8 cellular contexts compared by ENCODE assay signal in the genomic region with DNA sequence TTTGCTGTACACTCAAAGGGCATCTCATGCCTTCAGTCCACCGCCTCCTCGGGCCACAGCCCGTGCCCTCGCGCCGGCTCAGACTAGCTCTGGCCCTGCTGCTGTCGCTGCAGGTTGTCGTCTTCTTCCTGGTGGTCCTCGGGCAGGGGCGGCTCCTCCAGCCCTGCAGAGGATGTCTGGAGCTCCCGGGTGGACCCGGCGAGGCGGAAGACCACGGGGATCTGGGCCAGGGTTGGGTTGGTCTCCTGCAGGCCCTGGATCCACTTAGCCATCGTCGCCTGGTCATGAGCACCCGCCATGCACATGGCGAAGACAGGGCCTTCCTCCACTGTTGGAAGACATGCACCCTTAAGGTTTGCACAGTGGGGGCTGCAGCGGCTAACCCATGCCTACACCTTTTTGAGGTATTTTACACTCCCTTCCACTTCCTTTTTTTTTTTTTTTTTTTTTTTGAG. TPM values are rescaled to one million over a fixed set of nuclear protein-coding genes. Genes with fewer than 3 reads are reported as not detected.
A peak's percentile ranks its signal among the peaks of the same experiment; 100 is the strongest.
DNase-seq lines count a peak whose midpoint lies in the region; ATAC-seq and TF ChIP-seq lines count a peak whose summit lies in the region.

No MANE protein-coding gene starts in this region.

- no peak for TF ChIP-seq CTCF in GM12865 (IDR thresholded peaks at IDR 0.05; ENCODE audit: insufficient read depth, low read depth, low read length, missing control alignments)
- TF ChIP-seq CTCF in natural killer cell (IDR thresholded peaks at IDR 0.05): no peak

- H3K4me1 ChIP-seq in ectodermal cell (ENCODE audit: control insufficient read depth, insufficient read depth, low read length): peaks cover 9% of the 10 kb centered on the region

- H3K27ac ChIP-seq in ectodermal cell (ENCODE audit: insufficient read depth, low read depth, low read length, poor library complexity, severe bottlenecking): peak overlapping the region; percentile 26

- H3K4me3 Mint-ChIP-seq in natural killer cell: peak overlapping the region; percentile 95

- 72 to 76% methylated on average over 20 of the region's 20 CpGs for WGBS in ectodermal cell, 2 experiments

- H3K9me3 Mint-ChIP-seq in natural killer cell: no peaks in the 10 kb centered on the region

- ATAC-seq in natural killer cell (peak; percentile 7 to 11 (median 10)), GM19463 (IDR thresholded peaks at IDR 0.05; ENCODE audit: unreplicated experiment) (no peak)

- no peaks in the 10 kb centered on the region for H3K36me3 Mint-ChIP-seq in natural killer cell

- no peaks in the 10 kb centered on the region for H3K9me3 ChIP-seq in ectodermal cell (ENCODE audit: control insufficient read depth, low read length)

- DNase-seq in GM12865 (ENCODE audit: low read depth) (no peak), H7 (no peak), MV-4-11 (lab: John Stamatoyannopoulos, UW) (peak; percentile 46), natural killer cell (no peak), 8988T (no peak)
- no peak for DNase-seq in activated CD4-positive, alpha-beta T cell treated with anti-CD3 and anti-CD28 coated beads, Interleukin-2, amount 50 U/mL, for 48 hours

- peak overlapping the region; percentile 88 to 92 for H3K27ac Mint-ChIP-seq in natural killer cell

- H3K27me3 Mint-ChIP-seq in natural killer cell (ENCODE audit: low read depth in 2 of 2): no peaks in the 10 kb centered on the region

- no peaks in the 10 kb centered on the region for H3K27me3 ChIP-seq in H7 (ENCODE audit: control insufficient read depth, insufficient read depth, low read length)
- no peaks in the 10 kb centered on the region for H3K27me3 ChIP-seq in ectodermal cell (ENCODE audit: control insufficient read depth, insufficient read depth, low read length, poor library complexity, severe bottlenecking)

- intact Hi-C loops in natural killer cell (cut with micrococcal nuclease): loop anchor here (10.0 kb wide), 1 partner anchor 131 kb away; the partner anchor contains the start of gene SWSAP1

- H3K4me3 ChIP-seq in GM12865 (ENCODE audit: low read depth, low read length): peak overlapping the region; percentile 77
- H3K4me3 ChIP-seq in H7 (ENCODE audit: insufficient read depth, low read depth, low read length): peak overlapping the region; percentile 85
- H3K4me3 ChIP-seq in ectodermal cell (ENCODE audit: insufficient read depth, low read depth, low read length): peak overlapping the region; percentile 78

- H3K36me3 ChIP-seq in H7 (replicated peaks; ENCODE audit: control insufficient read depth, insufficient read depth, low read length) (no peaks in the 10 kb centered on the region; the same call in 1 of the 2 replicates), ectodermal cell (ENCODE audit: control insufficient read depth, insufficient read depth, low read length) (no peaks in the 10 kb centered on the region)

- peaks cover 15 to 18% of the 10 kb centered on the region in 2 donors for H3K4me1 Mint-ChIP-seq in natural killer cell

RNA-seq across cellular contexts. Expression of gene ZNF653, which starts 0.5 kb away (rescaled TPM):
- total RNA-seq in H7 (2014; rRNA removed; shearing (Covaris generic)): 8.5 and 9.8 TPM in 2 replicates
- polyA plus RNA-seq in ectodermal cell (2013, experiment 1 of 4): 13.0 TPM
- polyA plus RNA-seq in ectodermal cell (2013, experiment 2 of 4): 13.2 TPM
- polyA plus RNA-seq in ectodermal cell (2013, experiment 3 of 4): 14.4 TPM
- 14.1 TPM for polyA plus RNA-seq in ectodermal cell (2013, experiment 4 of 4)
- 10 to 100 TPM in 2 of 3 donors, 1 to 10 TPM in 1; 9.9 to 15.4 (median 10.8) TPM for total RNA-seq in natural killer cell

RNA-seq across cellular contexts. Expression of gene ECSIT, which starts 22.8 kb away (rescaled TPM):
- 72.4 and 77.5 TPM in 2 replicates for total RNA-seq in H7 (2014; rRNA removed; shearing (Covaris generic))
- polyA plus RNA-seq in ectodermal cell (2013, experiment 1 of 4): 29.3 TPM
- 24.4 TPM for polyA plus RNA-seq in ectodermal cell (2013, experiment 2 of 4)
- polyA plus RNA-seq in ectodermal cell (2013, experiment 3 of 4): 23.9 TPM
- 25.2 TPM for polyA plus RNA-seq in ectodermal cell (2013, experiment 4 of 4)
- total RNA-seq in natural killer cell: 10 to 100 TPM; 23.6 to 24.5 (median 24.1) TPM

RNA-seq across cellular contexts. Expression of gene ELAVL3, which starts 25.3 kb away (rescaled TPM):
- total RNA-seq in H7 (2014; rRNA removed; shearing (Covaris generic)): 0.17 and 0.52 TPM in 2 replicates
- 2.2 TPM for polyA plus RNA-seq in ectodermal cell (2013, experiment 1 of 4)
- 0.59 TPM for polyA plus RNA-seq in ectodermal cell (2013, experiment 2 of 4)
- 2.9 TPM for polyA plus RNA-seq in ectodermal cell (2013, experiment 3 of 4)
- 4.5 TPM for polyA plus RNA-seq in ectodermal cell (2013, experiment 4 of 4)
- not detected for total RNA-seq in natural killer cell

RNA-seq across cellular contexts. Expression of gene CNN1, which starts 32.5 kb away (rescaled TPM):
- total RNA-seq in H7 (2014; rRNA removed; shearing (Covaris generic)): 24.1 and 26.7 TPM in 2 replicates
- polyA plus RNA-seq in ectodermal cell (2013, experiment 1 of 4): 25.0 TPM
- polyA plus RNA-seq in ectodermal cell (2013, experiment 2 of 4): 23.7 TPM
- polyA plus RNA-seq in ectodermal cell (2013, experiment 3 of 4): 19.1 TPM
- polyA plus RNA-seq in ectodermal cell (2013, experiment 4 of 4): 19.8 TPM
- not detected for total RNA-seq in natural killer cell

RNA-seq across cellular contexts. Expression of gene ELOF1, which starts 52.9 kb away (rescaled TPM):
- 48.2 and 66.7 TPM in 2 replicates for total RNA-seq in H7 (2014; rRNA removed; shearing (Covaris generic))
- polyA plus RNA-seq in ectodermal cell (2013, experiment 1 of 4): 56.5 TPM
- polyA plus RNA-seq in ectodermal cell (2013, experiment 2 of 4): 59.9 TPM
- polyA plus RNA-seq in ectodermal cell (2013, experiment 3 of 4): 46.9 TPM
- 55.0 TPM for polyA plus RNA-seq in ectodermal cell (2013, experiment 4 of 4)
- 10 to 100 TPM; 46.4 to 54.2 (median 50.0) TPM for total RNA-seq in natural killer cell
